Comparison of ENCODE assay signal across 9 cellular contexts in the genomic region with DNA sequence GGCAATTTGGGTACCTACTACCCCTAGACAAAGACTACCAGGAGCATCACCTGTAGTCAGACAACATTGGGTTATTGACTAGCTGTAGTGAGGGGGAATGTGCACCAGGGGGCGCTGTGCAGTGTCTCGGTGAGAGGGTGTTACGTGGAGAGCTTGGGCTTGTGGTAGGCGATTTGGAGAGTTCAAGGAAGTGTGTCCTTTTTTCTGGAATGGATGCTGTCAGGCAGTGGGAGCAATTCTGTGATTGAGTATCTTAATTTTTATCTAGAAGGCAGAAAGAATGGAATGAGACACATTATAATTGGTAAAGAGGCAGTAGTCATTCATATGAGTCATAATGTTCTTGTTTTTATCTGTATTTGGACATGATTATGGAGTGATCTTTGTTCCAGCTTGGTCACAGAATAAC.
A peak's percentile ranks its signal among the peaks of the same experiment; 100 is the strongest.
DNase-seq lines count a peak whose midpoint lies in the region; ATAC-seq and TF ChIP-seq lines count a peak whose summit lies in the region.
"Had no signal": no experiment of that assay in that cellular context is flagged by ENCODE, and none has a peak within 500 bp of the region (broad histone marks: within the 10 kb centered on the region; RNA-seq: fewer than 3 reads in every experiment).

No MANE protein-coding gene starts in this region.

- H3K27me3 Mint-ChIP-seq in CD8-positive, alpha-beta memory T cell: peaks cover 3% of the 10 kb centered on the region in 2 donors
- H3K27me3 Mint-ChIP-seq in neural crest cell (ENCODE audit: low read depth): no peaks in the 10 kb centered on the region

- H3K4me1 ChIP-seq in CD8-positive, alpha-beta memory T cell (ENCODE audit: insufficient read depth, low read length): no peaks in the 10 kb centered on the region

- no peak overlapping the region for H3K4me3 Mint-ChIP-seq in CD8-positive, alpha-beta memory T cell
- H3K4me3 Mint-ChIP-seq in neural crest cell: no peak overlapping the region

- POLR2A ChIA-PET in CD8-positive, alpha-beta memory T cell (lab: Charles Lee): no interaction called here

- no peaks in the 10 kb centered on the region for H3K36me3 ChIP-seq in CD8-positive, alpha-beta memory T cell (ENCODE audit: insufficient read depth, low read length)

- no peaks in the 10 kb centered on the region for H3K9me3 Mint-ChIP-seq in CD8-positive, alpha-beta memory T cell
- peaks cover 6% of the 10 kb centered on the region for H3K9me3 Mint-ChIP-seq in neural crest cell

- no peak overlapping the region for H3K4me3 ChIP-seq in CD8-positive, alpha-beta memory T cell (ENCODE audit: low read length)
- H3K4me3 ChIP-seq: SK-N-MC had no signal

- no peaks in the 10 kb centered on the region for H3K36me3 Mint-ChIP-seq in CD8-positive, alpha-beta memory T cell
- no peaks in the 10 kb centered on the region for H3K36me3 Mint-ChIP-seq in neural crest cell (ENCODE audit: low read depth)

- DNase-seq in CD8-positive, alpha-beta memory T cell: peak in 3 of 5 donors; percentile 3 to 27 (median 23)
- peak; percentile 32 for DNase-seq in UCSD-AML1 (lab: John Stamatoyannopoulos, UW; ENCODE audit: unreplicated experiment)
- DNase-seq in effector CD8-positive, alpha-beta T cell (lab: John Stamatoyannopoulos, UW): peak; percentile 17
- peak; percentile 22 for DNase-seq in neural crest cell (ENCODE audit: low read depth, low spot score)
- no peak for DNase-seq in NOMO-1 treated with dmso at 0.1 percent for 144 hours (lab: John Stamatoyannopoulos, UW; ENCODE audit: unreplicated experiment)
- DNase-seq in DMS79 treated with DMSO at 0.1 percent for 48 hours (lab: John Stamatoyannopoulos, UW): no peak

- no peak overlapping the region for H3K27ac Mint-ChIP-seq in CD8-positive, alpha-beta memory T cell
- no peak overlapping the region for H3K27ac Mint-ChIP-seq in neural crest cell (ENCODE audit: unreplicated experiment)

- H3K27me3 ChIP-seq in CD8-positive, alpha-beta memory T cell (ENCODE audit: insufficient read depth, low read length, poor library complexity, severe bottlenecking): no peaks in the 10 kb centered on the region

- peak; percentile 63 for TF ChIP-seq CTCF in neural crest cell (conservative IDR thresholded peaks at IDR 0.05)

- no peaks in the 10 kb centered on the region for H3K9me3 ChIP-seq in CD8-positive, alpha-beta memory T cell (ENCODE audit: low read length)

- peaks cover 0 to 2% (median 0%) of the 10 kb centered on the region in 3 donors for H3K4me1 Mint-ChIP-seq in CD8-positive, alpha-beta memory T cell
- H3K4me1 Mint-ChIP-seq in neural crest cell: no peaks in the 10 kb centered on the region

- ATAC-seq in GM18868 (IDR thresholded peaks at IDR 0.05; ENCODE audit: unreplicated experiment) (peak; percentile 95), HG03520 (IDR thresholded peaks at IDR 0.05; ENCODE audit: unreplicated experiment) (peak; percentile 63)

- CTCF ChIA-PET in CD8-positive, alpha-beta memory T cell (lab: Charles Lee): interaction anchor here (1.0 to 1.5 kb wide), 4 partner anchors 9 to 57 kb away, joined by 3 to 6 read pairs (median 3); no protein-coding TSS in a partner anchor

- H3K27ac ChIP-seq in CD8-positive, alpha-beta memory T cell (ENCODE audit: low read depth, low read length): no peak overlapping the region
- H3K27ac ChIP-seq: SK-N-MC had no signal

Comparison
In these comparisons a context has a peak if more than half of its experiments do, and no peak if none do; other contexts are left out.
1. DNase-seq: peak in CD8-positive, alpha-beta memory T cell (3 of 5), UCSD-AML1 (single experiment), effector CD8-positive, alpha-beta T cell (single experiment) and neural crest cell (single experiment); none in NOMO-1 treated with dmso at 0.1 percent for 144 hours (single experiment) and DMS79 treated with DMSO at 0.1 percent for 48 hours (single experiment).